In the genomic region with DNA sequence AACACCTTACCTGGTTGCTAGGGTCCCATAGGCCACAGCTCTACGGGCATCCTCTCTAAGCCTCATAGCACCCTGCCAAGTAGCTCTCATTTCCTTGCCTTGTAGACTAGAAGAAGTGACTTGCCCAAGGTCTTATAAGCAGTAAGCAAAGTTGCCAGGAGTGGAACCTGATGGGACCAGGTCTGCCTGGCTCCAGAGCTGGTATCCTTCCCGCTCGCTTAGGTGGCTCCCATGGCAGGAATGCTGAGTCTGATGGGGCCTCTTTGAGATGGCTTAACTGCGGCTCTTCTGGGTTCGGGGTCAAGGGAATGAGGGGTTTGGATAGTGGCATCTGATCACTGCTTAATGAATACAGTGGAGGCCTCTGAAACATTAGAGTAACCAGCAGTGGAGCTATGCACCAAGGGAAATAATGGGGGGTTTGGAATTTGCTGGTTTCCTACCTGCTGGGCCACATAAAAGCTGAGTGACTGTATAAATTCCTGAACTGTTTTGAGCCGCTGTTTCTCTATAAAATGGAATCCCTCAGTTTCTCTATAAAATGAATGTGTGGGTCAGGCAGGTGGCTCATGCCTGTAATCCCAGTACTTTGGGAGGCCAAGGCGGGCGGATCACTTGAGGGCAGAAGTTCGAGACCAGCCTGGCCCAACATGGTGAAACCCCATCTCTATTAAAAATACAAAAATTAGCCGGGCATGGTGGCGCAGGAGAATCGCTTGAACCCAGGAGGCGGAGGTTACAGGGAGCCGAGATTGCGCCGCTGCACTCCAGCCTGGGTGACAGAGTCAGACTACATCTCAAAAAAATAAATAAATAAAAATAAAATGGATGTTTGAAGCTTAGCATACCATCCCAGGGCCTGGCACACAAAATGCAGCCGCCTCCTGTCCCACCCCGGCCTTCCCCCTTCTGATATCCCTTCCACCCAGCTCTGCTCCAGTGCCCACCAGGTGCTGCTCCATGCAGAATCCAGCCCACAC, we compare ENCODE assay signal across 1 cellular context.
TF ChIP-seq lines count a peak whose summit lies in the region.

No MANE protein-coding gene starts in this region.

TF ChIP-seq in GM23338, 12 proteins besides CTCF, POLR2A, EP300 and RAD21:
- TF ChIP-seq ZNF331 (CRISPR knock-in tag; IDR thresholded peaks at IDR 0.05; ENCODE audit: low read depth): no peak
- TF ChIP-seq STAT1 (IDR thresholded peaks at IDR 0.05; ENCODE audit: unreplicated experiment): no peak
- TF ChIP-seq NANOG (IDR thresholded peaks at IDR 0.05; ENCODE audit: borderline replicate concordance): no peak
- TF ChIP-seq ZNF462 (CRISPR knock-in tag; IDR thresholded peaks at IDR 0.05): no peak
- TF ChIP-seq CREB1 (CRISPR knock-in tag; IDR thresholded peaks at IDR 0.05; ENCODE audit: low read depth): no peak
TF ChIP-seq in GM23338: peak in this region for 0.
